Comparison of ENCODE assay signal across 8 cellular contexts in genomic region chr10:121596668-121597503, GRCh38. TPM values are rescaled to one million over a fixed set of nuclear protein-coding genes. Genes with fewer than 3 reads are reported as not detected.
DNase-seq lines count a peak whose midpoint lies in the region; ATAC-seq, FAIRE-seq and TF ChIP-seq lines count a peak whose summit lies in the region.

No MANE protein-coding gene starts in this region.

- FAIRE-seq in urothelium cell line (lab: Jason Lieb, UNC), result no peak

- H3K27ac ChIP-seq in A673 (ENCODE audit: low read depth, low read length, poor library complexity, severe bottlenecking), result no peak overlapping the region

- peaks cover 32 to 56% of the 10 kb centered on the region in 2 donors for H3K27me3 Mint-ChIP-seq in effector memory CD8-positive, alpha-beta T cell
- peaks cover 8% of the 10 kb centered on the region for H3K27me3 Mint-ChIP-seq in mesothelial cell of epicardium (ENCODE audit: low read depth)

- no peak overlapping the region for H3K27ac Mint-ChIP-seq in effector memory CD8-positive, alpha-beta T cell
- H3K27ac Mint-ChIP-seq in mesothelial cell of epicardium, result peak overlapping the region; percentile 96

- ATAC-seq in effector memory CD8-positive, alpha-beta T cell (replicated peaks), result no peak
- ATAC-seq in GM19324 (IDR thresholded peaks at IDR 0.05; ENCODE audit: low FRiP score, unreplicated experiment) (no peak), HG02571 (IDR thresholded peaks at IDR 0.05; ENCODE audit: unreplicated experiment) (no peak)

- H3K27me3 ChIP-seq in A673 (replicated peaks; ENCODE audit: insufficient read depth, low read depth, low read length, poor library complexity), result peaks cover 92% of the 10 kb centered on the region

- no peak for DNase-seq in A673 (ENCODE audit: low spot score)
- peak; percentile 84 for DNase-seq in HuH-7 (ENCODE audit: low spot score)
- DNase-seq in effector memory CD8-positive, alpha-beta T cell, result no peak
- peak; percentile 47 to 78 for DNase-seq in mesothelial cell of epicardium (ENCODE audit: low spot score in 2 of 2, unreplicated experiment in 2 of 2)
- peak; percentile 57 for DNase-seq in urothelium cell line (ENCODE audit: low spot score)
- no peak for DNase-seq in activated CD8-positive, alpha-beta memory T cell treated with anti-CD3 and anti-CD28 coated beads, Interleukin-2, amount 50 U/mL, for 48 hours

- H3K9me3 Mint-ChIP-seq in effector memory CD8-positive, alpha-beta T cell, result peaks cover 0 to 2% of the 10 kb centered on the region in 2 donors
- no peaks in the 10 kb centered on the region for H3K9me3 Mint-ChIP-seq in mesothelial cell of epicardium

- H3K36me3 ChIP-seq in A673 (ENCODE audit: insufficient read depth, low read length, poor library complexity, severe bottlenecking), result no peaks in the 10 kb centered on the region

- no peaks in the 10 kb centered on the region for H3K36me3 Mint-ChIP-seq in effector memory CD8-positive, alpha-beta T cell (ENCODE audit: insufficient read depth)
- H3K36me3 Mint-ChIP-seq in mesothelial cell of epicardium, result peaks cover 17% of the 10 kb centered on the region

- TF ChIP-seq CTCF in A673 (conservative IDR thresholded peaks at IDR 0.05; ENCODE audit: low read depth, low read length) (no peak), mesothelial cell of epicardium (IDR thresholded peaks at IDR 0.05; ENCODE audit: unreplicated experiment) (no peak)

- no peaks in the 10 kb centered on the region for H3K9me3 ChIP-seq in A673 (ENCODE audit: low read depth, low read length, poor library complexity, severe bottlenecking)

- H3K4me3 ChIP-seq in A673 (ENCODE audit: low read depth, low read length, poor library complexity, severe bottlenecking), result peak overlapping the region; percentile 41

- POLR2A ChIA-PET in A673 (lab: Charles Lee; ENCODE audit: low non-redundant PET), result no interaction called here

- H3K4me1 ChIP-seq in A673 (ENCODE audit: insufficient read depth, low read length, poor library complexity, severe bottlenecking), result peaks cover 12% of the 10 kb centered on the region

- CTCF ChIA-PET in A673 (lab: Charles Lee), result no interaction called here

- peak overlapping the region; percentile 62 to 81 for H3K4me3 Mint-ChIP-seq in effector memory CD8-positive, alpha-beta T cell
- peak overlapping the region; percentile 92 for H3K4me3 Mint-ChIP-seq in mesothelial cell of epicardium

- peaks cover 5 to 9% of the 10 kb centered on the region in 2 donors for H3K4me1 Mint-ChIP-seq in effector memory CD8-positive, alpha-beta T cell (ENCODE audit: low read depth in 2 of 2)
- peaks cover 66% of the 10 kb centered on the region for H3K4me1 Mint-ChIP-seq in mesothelial cell of epicardium

- BruUV-seq in A673 (replicated peaks; lab: Mats Ljungman, UMichigan), result no TSS peak

- intact Hi-C loops in A673 (cut with micrococcal nuclease; ENCODE audit: unreplicated experiment), result no loop called here

RNA-seq across cellular contexts. Expression of gene FGFR2, which starts 1.4 kb away (rescaled TPM):
- total RNA-seq in A673 (2021) (0.60 and 1.6 TPM in 2 replicates), mesothelial cell of epicardium (78.0 to 88.3 TPM (median 83.2 TPM) in 3 replicates)

Comparison
In these comparisons a context has a peak if more than half of its experiments do, and no peak if none do; other contexts are left out.
1. DNase-seq: peak in HuH-7 (single experiment), mesothelial cell of epicardium (2 of 2) and urothelium cell line (single experiment); none in A673 (single experiment), effector memory CD8-positive, alpha-beta T cell (0 of 3) and activated CD8-positive, alpha-beta memory T cell treated with anti-CD3 and anti-CD28 coated beads, Interleukin-2, amount 50 U/mL, for 48 hours (single experiment).
2. RNA of gene FGFR2, which starts 1.4 kb away (total RNA-seq): 78.0 to 88.3 TPM in mesothelial cell of epicardium; 0.60 to 1.6 TPM in A673; every median in the first group is over 10 times any median in the second.